In genomic region chr5:107459637-107460036, GRCh38 we compare ENCODE assay signal across 25 cellular contexts.
"Had no signal": no experiment of that assay in that cellular context is flagged by ENCODE, and none has a peak within 500 bp of the region (broad histone marks: within the 10 kb centered on the region; RNA-seq: fewer than 3 reads in every experiment).

No MANE protein-coding gene starts in this region.

- H3K36me3 ChIP-seq: esophagus muscularis mucosa, tibial artery, WERI-Rb-1 had no signal

- H3K9ac ChIP-seq: parathyroid adenoma had no signal

- ATAC-seq: activated naive CD4-positive, alpha-beta T cell treated with anti-CD3 and anti-CD28 coated beads, Interleukin-2, amount 50 U/mL, for 72 hours; activated T-helper 17 cell treated with anti-CD3 and anti-CD28 coated beads, Interleukin-2, amount 50 U/mL, for 72 hours; naive thymus-derived CD4-positive, alpha-beta T cell; right cardiac atrium; stimulated activated naive CD8-positive, alpha-beta T cell treated with anti-CD3 and anti-CD28 coated beads, Interleukin-15, amount 100 ng/mL, for 72 hours; T-cell had no signal

- H3K4me3 ChIP-seq: esophagus muscularis mucosa, tibial artery had no signal

- H3K9me3 ChIP-seq: esophagus muscularis mucosa, tibial artery had no signal

- H3K36me3 Mint-ChIP-seq: activated naive CD4-positive, alpha-beta T cell treated with anti-CD3 and anti-CD28 coated beads, Interleukin-2, amount 50 U/mL, for 72 hours; brain; naive thymus-derived CD4-positive, alpha-beta T cell; T-cell had no signal

- H2AFZ ChIP-seq: parathyroid adenoma had no signal

- H3K4me1 ChIP-seq: esophagus muscularis mucosa, parathyroid adenoma had no signal

- H3K79me2 ChIP-seq: parathyroid adenoma had no signal

- H3K4me1 Mint-ChIP-seq: activated T-helper 17 cell treated with anti-CD3 and anti-CD28 coated beads, Interleukin-2, amount 50 U/mL, for 72 hours had no signal

- H3K27ac ChIP-seq: esophagus muscularis mucosa, parathyroid adenoma, tibial artery, WERI-Rb-1 had no signal

- H3K27me3 ChIP-seq: esophagus muscularis mucosa, tibial artery had no signal

- H3K27ac Mint-ChIP-seq: activated naive CD4-positive, alpha-beta T cell treated with anti-CD3 and anti-CD28 coated beads, Interleukin-2, amount 50 U/mL, for 72 hours; activated T-cell treated with anti-CD3 and anti-CD28 coated beads, Interleukin-2, amount 50 U/mL, for 24 hours; activated T-helper 17 cell treated with anti-CD3 and anti-CD28 coated beads, Interleukin-2, amount 50 U/mL, for 72 hours; brain; naive thymus-derived CD4-positive, alpha-beta T cell; stimulated activated naive CD8-positive, alpha-beta T cell treated with anti-CD3 and anti-CD28 coated beads, Interleukin-15, amount 100 ng/mL, for 72 hours; T-cell; T-helper 2 cell treated with Interferon-gamma antibody and Interleukin-4, amounts not matched to agents 5 μg/mL and 100 μg/mL, for 36 hours had no signal

- H3K4me3 Mint-ChIP-seq: activated T-cell treated with anti-CD3 and anti-CD28 coated beads, Interleukin-2, amount 50 U/mL, for 24 hours; activated T-helper 17 cell treated with anti-CD3 and anti-CD28 coated beads, Interleukin-2, amount 50 U/mL, for 72 hours; brain; naive thymus-derived CD4-positive, alpha-beta T cell; stimulated activated naive CD8-positive, alpha-beta T cell treated with anti-CD3 and anti-CD28 coated beads, Interleukin-15, amount 100 ng/mL, for 72 hours; T-cell; T-helper 2 cell treated with Interferon-gamma antibody and Interleukin-4, amounts not matched to agents 5 μg/mL and 100 μg/mL, for 36 hours had no signal

- DNase-seq: activated CD4-positive, alpha-beta T cell treated with anti-CD3 and anti-CD28 coated beads for 1 hour; activated CD4-positive, alpha-beta T cell treated with anti-CD3 and anti-CD28 coated beads, Interleukin-2, amount 50 U/mL, for 1 hour; activated CD8-positive, alpha-beta memory T cell treated with anti-CD3 and anti-CD28 coated beads, Interleukin-2, amount 50 U/mL, for 4 hours; activated T-cell treated with anti-CD3 and anti-CD28 coated beads, Interleukin-2, amount 50 U/mL, for 24 hours; aorta; effector memory CD4-positive, alpha-beta T cell; hippocampal formation; left cardiac atrium; naive thymus-derived CD4-positive, alpha-beta T cell; nucleus accumbens; right cardiac atrium; stimulated activated CD4-positive, alpha-beta T cell treated with anti-CD3 and anti-CD28 coated beads, Interleukin-1b, Interleukin-23, amount 100 ng/mL, for 48 hours; stimulated activated naive CD8-positive, alpha-beta T cell treated with anti-CD3 and anti-CD28 coated beads, Interleukin-15, amount 100 ng/mL, for 72 hours; T-cell; tibial artery; WERI-Rb-1 had no signal

- H3K9me3 Mint-ChIP-seq: activated naive CD4-positive, alpha-beta T cell treated with anti-CD3 and anti-CD28 coated beads, Interleukin-2, amount 50 U/mL, for 72 hours; activated T-cell treated with anti-CD3 and anti-CD28 coated beads, Interleukin-2, amount 50 U/mL, for 24 hours; activated T-helper 17 cell treated with anti-CD3 and anti-CD28 coated beads, Interleukin-2, amount 50 U/mL, for 72 hours; stimulated activated naive CD8-positive, alpha-beta T cell treated with anti-CD3 and anti-CD28 coated beads, Interleukin-15, amount 100 ng/mL, for 72 hours; T-cell; T-helper 2 cell treated with Interferon-gamma antibody and Interleukin-4, amounts not matched to agents 5 μg/mL and 100 μg/mL, for 36 hours had no signal

- FAIRE-seq: endothelial cell of umbilical vein, frontal cortex, TTC549 had no signal
